8 cellular contexts compared by ENCODE assay signal in genomic region chr16:74700206-74701040, GRCh38. TPM values are rescaled to one million over a fixed set of nuclear protein-coding genes. Genes with fewer than 3 reads are reported as not detected.
DNase-seq lines count a peak whose midpoint lies in the region; ATAC-seq lines count a peak whose summit lies in the region.

Gene MLKL, minus strand, starts transcription at chr16:74700862. Its CDS starts 5,105 bp downstream, at chr16:74695757.

- peak within 1 kb of the TSS; percentile 83 for H3K9ac ChIP-seq in iPS-15b (ENCODE audit: low read depth, low read length)

- peaks cover 34 to 59% (median 49%) of the 10 kb centered on the region in 4 donors for H3K4me1 Mint-ChIP-seq in CD4-positive, CD25-positive, alpha-beta regulatory T cell

- H3K27me3 Mint-ChIP-seq in CD4-positive, CD25-positive, alpha-beta regulatory T cell: peaks cover 5% of the 10 kb centered on the region

- H3K4me1 ChIP-seq in CD4-positive, CD25-positive, alpha-beta regulatory T cell (ENCODE audit: control insufficient read depth, insufficient read depth, low read length, poor library complexity, severe bottlenecking): peaks cover 45% of the 10 kb centered on the region
- H3K4me1 ChIP-seq in iPS-15b (ENCODE audit: control insufficient read depth, insufficient read depth, low read length): peaks cover 4% of the 10 kb centered on the region

- peak within 1 kb of the TSS; percentile 93 to 98 (median 98) for H3K27ac Mint-ChIP-seq in CD4-positive, CD25-positive, alpha-beta regulatory T cell

- H3K9me3 ChIP-seq in CD4-positive, CD25-positive, alpha-beta regulatory T cell (ENCODE audit: control insufficient read depth in 2 of 2, low read length in 2 of 2): no peaks in the 10 kb centered on the region
- H3K9me3 ChIP-seq in iPS-15b (ENCODE audit: control insufficient read depth, insufficient read depth, low read length): no peaks in the 10 kb centered on the region

- peak within 1 kb of the TSS; percentile 90 for H3K27ac ChIP-seq in CD4-positive, CD25-positive, alpha-beta regulatory T cell (ENCODE audit: insufficient read depth, low read length, poor library complexity, severe bottlenecking)

- H3K36me3 ChIP-seq in CD4-positive, CD25-positive, alpha-beta regulatory T cell (ENCODE audit: control insufficient read depth, insufficient read depth, low read length): peaks cover under 1% of the 10 kb centered on the region
- no peaks in the 10 kb centered on the region for H3K36me3 ChIP-seq in iPS-15b (ENCODE audit: control insufficient read depth, insufficient read depth, low read length)

- peak; percentile 57 to 62 for ATAC-seq in CD4-positive, CD25-positive, alpha-beta regulatory T cell (ENCODE audit: low read depth in 2 of 2)
- peak; percentile 44 for ATAC-seq in GM19351 (IDR thresholded peaks at IDR 0.05; ENCODE audit: unreplicated experiment)

- H3K4me3 Mint-ChIP-seq in CD4-positive, CD25-positive, alpha-beta regulatory T cell: peak within 1 kb of the TSS; percentile 99

- peak; percentile 46 to 67 (median 48) for DNase-seq in CD4-positive, CD25-positive, alpha-beta regulatory T cell
- peak; percentile 74 for DNase-seq in HT-29 (ENCODE audit: low spot score)
- DNase-seq in T-helper 1 cell: peak; percentile 31 to 58 (median 45)
- peak; percentile 19 for DNase-seq in amniotic stem cell (lab: John Stamatoyannopoulos, UW)
- DNase-seq in stimulated activated CD4-positive, alpha-beta T cell treated with anti-CD3 and anti-CD28 coated beads, Interleukin-12 subunit alpha, Interleukin-12 subunit beta, amount 100 ng/mL, for 24 hours (ENCODE audit: low read depth in 2 of 2): peak; percentile 28 to 53
- no peak for DNase-seq in cerebellum (ENCODE audit: low spot score)

- H3K27me3 ChIP-seq in CD4-positive, CD25-positive, alpha-beta regulatory T cell (ENCODE audit: control insufficient read depth, insufficient read depth, low read length): no peaks in the 10 kb centered on the region
- no peaks in the 10 kb centered on the region for H3K27me3 ChIP-seq in iPS-15b (ENCODE audit: control insufficient read depth, insufficient read depth, low read length)

- H3K4me3 ChIP-seq in CD4-positive, CD25-positive, alpha-beta regulatory T cell (ENCODE audit: low read depth, low read length): peak within 1 kb of the TSS; percentile 92
- H3K4me3 ChIP-seq in iPS-15b (ENCODE audit: low read depth, low read length): peak within 1 kb of the TSS; percentile 77

- peaks cover 10% of the 10 kb centered on the region for H3K36me3 Mint-ChIP-seq in CD4-positive, CD25-positive, alpha-beta regulatory T cell

- H3K9me3 Mint-ChIP-seq in CD4-positive, CD25-positive, alpha-beta regulatory T cell: no peaks in the 10 kb centered on the region

RNA-seq across cellular contexts. Expression of gene MLKL, which starts in this region (rescaled TPM):
- total RNA-seq in CD4-positive, CD25-positive, alpha-beta regulatory T cell: 50.0 TPM
- 10 to 100 TPM; 15.6 to 21.3 (median 20.8) TPM for polyA plus RNA-seq in CD4-positive, CD25-positive, alpha-beta regulatory T cell
- total RNA-seq in HT-29 (2014; rRNA removed; shearing (Covaris generic)): 19.3 and 27.5 TPM in 2 replicates
- total RNA-seq in cerebellum: 0.91 TPM

Comparison
In these comparisons a context has a peak if more than half of its experiments do, and no peak if none do; other contexts are left out.
1. RNA of gene MLKL (total RNA-seq): 50.0 TPM in CD4-positive, CD25-positive, alpha-beta regulatory T cell (single experiment) and 19.3 to 27.5 TPM in HT-29; 0.91 TPM in cerebellum (single experiment); every median in the first group is over 10 times any median in the second.